Comparison of ENCODE assay signal across 9 cellular contexts in the genomic region with DNA sequence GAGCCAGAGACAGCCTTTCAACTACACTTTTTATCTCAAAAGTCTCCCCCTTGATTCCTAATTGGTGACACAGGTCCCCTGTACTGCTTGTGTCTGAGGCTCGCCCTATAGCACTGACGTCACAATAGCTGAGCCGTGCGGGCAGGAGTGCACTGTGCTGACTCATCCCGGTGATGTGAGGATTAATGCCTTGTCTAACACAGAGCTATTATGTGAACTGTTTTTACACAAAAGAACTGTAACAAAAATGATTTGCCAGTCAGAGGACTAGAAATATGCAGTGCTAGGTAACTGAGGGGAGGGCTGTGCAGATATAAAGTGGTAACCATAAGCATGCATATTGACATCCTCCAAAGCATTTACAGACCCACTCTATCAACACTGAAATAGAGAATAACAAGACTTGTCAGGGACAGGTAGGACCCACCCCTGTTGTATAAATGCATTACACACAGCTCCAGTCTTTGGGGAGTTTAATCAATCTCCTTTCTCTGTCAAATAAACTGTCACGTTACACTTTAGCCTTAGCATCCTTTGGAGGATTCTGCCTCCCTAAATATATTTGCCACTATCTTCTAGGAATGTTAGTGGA.
DNase-seq lines count a peak whose midpoint lies in the region; ATAC-seq and TF ChIP-seq lines count a peak whose summit lies in the region.
"Had no signal": no experiment of that assay in that cellular context is flagged by ENCODE, and none has a peak within 500 bp of the region (broad histone marks: within the 10 kb centered on the region; RNA-seq: fewer than 3 reads in every experiment).

No MANE protein-coding gene starts in this region.

- H3K27me3 Mint-ChIP-seq in activated naive CD4-positive, alpha-beta T cell treated with anti-CD3 and anti-CD28 coated beads, Interleukin-2, amount 10 ng/mL, durations not matched to agents 7 days and 5 days: peaks cover 33% of the 10 kb centered on the region
- H3K27me3 Mint-ChIP-seq: activated naive CD8-positive, alpha-beta T cell treated with anti-CD3 and anti-CD28 coated beads for 36 hours had no signal

- WGBS in heart right ventricle, 2 donors: 71 to 77% methylated on average over 6 of the region's 6 CpGs
- 80 to 92% methylated on average over 6 of the region's 6 CpGs for WGBS in lower leg skin, 2 donors

- H3K4me3 ChIP-seq in heart right ventricle (no peak overlapping the region), lower leg skin (ENCODE audit: low read depth, poor library complexity, severe bottlenecking) (no peak overlapping the region)

- H3K36me3 ChIP-seq in heart right ventricle: peaks cover 0 to 5% (median 0%) of the 10 kb centered on the region in 9 donors

- H3K27me3 ChIP-seq in heart right ventricle: no peaks in the 10 kb centered on the region

- H3K27ac ChIP-seq in heart right ventricle: peak overlapping the region in 6 of 10 donors; percentile 18 to 69 (median 33)

- no peaks in the 10 kb centered on the region for H3K9me3 Mint-ChIP-seq in activated naive CD4-positive, alpha-beta T cell treated with anti-CD3 and anti-CD28 coated beads, Interleukin-2, amount 10 ng/mL, durations not matched to agents 7 days and 5 days
- H3K9me3 Mint-ChIP-seq: activated naive CD8-positive, alpha-beta T cell treated with anti-CD3 and anti-CD28 coated beads for 36 hours had no signal

- intact Hi-C loops in heart right ventricle (cut with DNase I) (no loop called here), cardiac septum (cut with DNase I) (loop anchor here (5.0 kb wide), 1 partner anchor 47 kb away; no protein-coding TSS in a partner anchor), head of caudate nucleus (cut with DNase I) (no loop called here), lower leg skin (cut with DNase I; ENCODE audit: low total_unique reads) (no loop called here)

- H3K4me1 Mint-ChIP-seq in activated naive CD4-positive, alpha-beta T cell treated with anti-CD3 and anti-CD28 coated beads, Interleukin-2, amount 10 ng/mL, durations not matched to agents 7 days and 5 days: peaks cover 31% of the 10 kb centered on the region

- no peak for TF ChIP-seq CTCF in heart right ventricle (IDR thresholded peaks at IDR 0.05)
- TF ChIP-seq CTCF in lower leg skin (IDR thresholded peaks at IDR 0.05): no peak
- TF ChIP-seq CTCF in GM13976 (IDR thresholded peaks at IDR 0.05; ENCODE audit: borderline replicate concordance, control extremely low read depth, extremely low read depth, insufficient read depth, missing control alignments): no peak

- no peaks in the 10 kb centered on the region for H3K9me3 ChIP-seq in heart right ventricle

- H3K4me3 Mint-ChIP-seq in activated naive CD4-positive, alpha-beta T cell treated with anti-CD3 and anti-CD28 coated beads, Interleukin-2, amount 10 ng/mL, durations not matched to agents 7 days and 5 days: no peak overlapping the region
- H3K4me3 Mint-ChIP-seq: activated naive CD8-positive, alpha-beta T cell treated with anti-CD3 and anti-CD28 coated beads for 36 hours had no signal

- no peaks in the 10 kb centered on the region for H3K36me3 Mint-ChIP-seq in activated naive CD4-positive, alpha-beta T cell treated with anti-CD3 and anti-CD28 coated beads, Interleukin-2, amount 10 ng/mL, durations not matched to agents 7 days and 5 days

- H3K4me1 ChIP-seq in heart right ventricle: peaks cover 0 to 72% (median 43%) of the 10 kb centered on the region in 9 donors

- CTCF ChIA-PET in activated naive CD4-positive, alpha-beta T cell treated with anti-CD3 and anti-CD28 coated beads, Interleukin-2, amount 10 ng/mL, durations not matched to agents 7 days and 5 days (lab: Charles Lee): interaction anchor here (1.6 kb wide), 1 partner anchor 28 kb away, joined by 4 read pairs; no protein-coding TSS in a partner anchor

- DNase-seq in heart right ventricle: no peak
- no peak for DNase-seq in cardiac septum (ENCODE audit: low spot score)
- DNase-seq in SK-MEL-5 (ENCODE audit: low read depth, low spot score): peak; percentile 26
- DNase-seq in head of caudate nucleus: peak; percentile 44 to 93 (median 75)
- no peak for DNase-seq in activated CD4-positive, alpha-beta T cell treated with anti-CD3 and anti-CD28 coated beads, Interleukin-2, amount 50 U/mL, for 1 hour
- no peak for DNase-seq in activated naive CD4-positive, alpha-beta T cell treated with anti-CD3 and anti-CD28 coated beads, Interleukin-2, amount 10 ng/mL, durations not matched to agents 7 days and 5 days
- DNase-seq in lower leg skin (ENCODE audit: low spot score in 2 of 2): no peak
- DNase-seq in GM13976 (ENCODE audit: low spot score): no peak
- DNase-seq: activated naive CD8-positive, alpha-beta T cell treated with anti-CD3 and anti-CD28 coated beads for 36 hours had no signal

- no peak for TF ChIP-seq POLR2A in lower leg skin (IDR thresholded peaks at IDR 0.05)

- ATAC-seq in heart right ventricle: peak in 7 of 8 donors; percentile 34 to 83 (median 65)

- in situ Hi-C loops in SK-MEL-5 (cut with HindIII; ENCODE audit: low pct_unique_long_range_greater_than_20kb, low sequenced_read_pairs): no loop called here
- in situ Hi-C loops in GM13976 (cut with MboI; ENCODE audit: low sequenced_read_pairs, unreplicated experiment): no loop called here

- no peak overlapping the region for H3K27ac Mint-ChIP-seq in activated naive CD4-positive, alpha-beta T cell treated with anti-CD3 and anti-CD28 coated beads, Interleukin-2, amount 10 ng/mL, durations not matched to agents 7 days and 5 days
- H3K27ac Mint-ChIP-seq: activated naive CD8-positive, alpha-beta T cell treated with anti-CD3 and anti-CD28 coated beads for 36 hours had no signal

Comparison
In these comparisons a context has a peak if more than half of its experiments do, and no peak if none do; other contexts are left out.
1. DNase-seq: peak in SK-MEL-5 (single experiment) and head of caudate nucleus (42 of 42); none in heart right ventricle (0 of 2), cardiac septum (single experiment), activated CD4-positive, alpha-beta T cell treated with anti-CD3 and anti-CD28 coated beads, Interleukin-2, amount 50 U/mL, for 1 hour (single experiment), activated naive CD4-positive, alpha-beta T cell treated with anti-CD3 and anti-CD28 coated beads, Interleukin-2, amount 10 ng/mL, durations not matched to agents 7 days and 5 days (single experiment), lower leg skin (0 of 2) and GM13976 (single experiment).